Comparison of ENCODE assay signal across 26 cellular contexts in the genomic region with DNA sequence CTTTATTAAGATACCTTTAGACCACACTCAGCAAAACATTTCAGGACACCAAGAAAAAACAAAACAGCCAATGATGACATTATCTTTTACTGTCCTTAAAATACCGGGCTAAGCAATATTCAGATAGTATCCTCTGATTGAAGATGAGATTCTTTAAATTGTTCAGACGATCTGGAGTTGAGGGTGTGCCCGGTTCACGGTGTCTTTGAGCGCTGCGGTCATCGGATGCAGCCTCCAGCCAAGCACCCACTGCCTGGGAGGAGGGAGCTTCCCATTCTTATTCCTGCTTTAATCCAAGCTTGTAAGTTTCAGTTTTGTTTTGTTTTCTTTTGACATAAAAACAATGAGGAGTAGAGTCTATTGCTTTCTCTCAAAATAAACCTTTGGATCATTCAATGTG. TPM values are rescaled to one million over a fixed set of nuclear protein-coding genes. Genes with fewer than 3 reads are reported as not detected.
"Had no signal": no experiment of that assay in that cellular context is flagged by ENCODE, and none has a peak within 500 bp of the region (broad histone marks: within the 10 kb centered on the region; RNA-seq: fewer than 3 reads in every experiment).

No MANE protein-coding gene starts in this region.

- H3K36me3 ChIP-seq: colonic mucosa, gastroesophageal sphincter, heart right ventricle, left ventricle myocardium inferior, pancreas, right atrium auricular region, suprapubic skin, transverse colon, vagina had no signal

- H3K27ac ChIP-seq: colonic mucosa, dorsolateral prefrontal cortex, gastroesophageal sphincter, heart right ventricle, left ventricle myocardium inferior, pancreas, psoas muscle, right atrium auricular region, suprapubic skin, transverse colon, vagina had no signal

- H3K4me1 Mint-ChIP-seq: activated naive CD8-positive, alpha-beta T cell treated with anti-CD3 and anti-CD28 coated beads, Interleukin-2, amount 10 ng/mL, durations not matched to agents 7 days and 5 days; nephron; stimulated activated effector memory CD8-positive, alpha-beta T cell treated with anti-CD3 and anti-CD28 coated beads, Interleukin-12 subunit alpha, Interleukin-12 subunit beta, amount 100 ng/mL, for 72 hours; stimulated activated naive CD8-positive, alpha-beta T cell treated with anti-CD3 and anti-CD28 coated beads, Interleukin-15, amount 100 ng/mL, for 72 hours had no signal

- DNase-seq: activated CD4-positive, alpha-beta memory T cell treated with anti-CD3 and anti-CD28 coated beads for 36 hours; activated CD4-positive, alpha-beta T cell treated with anti-CD3 and anti-CD28 coated beads for 48 hours; activated naive CD4-positive, alpha-beta T cell treated with anti-CD3 and anti-CD28 coated beads for 36 hours; activated naive CD8-positive, alpha-beta T cell treated with anti-CD3 and anti-CD28 coated beads, Interleukin-2, amount 10 ng/mL, durations not matched to agents 7 days and 5 days; activated T-cell treated with anti-CD3 and anti-CD28 coated beads, Interleukin-2, amount 50 U/mL, for 48 hours; amygdala; colonic mucosa; dorsolateral prefrontal cortex; effector memory CD8-positive, alpha-beta T cell; heart right ventricle; left ventricle myocardium inferior; mammary epithelial cell; midbrain; pancreas; psoas muscle; small intestine; stimulated activated CD4-positive, alpha-beta T cell treated with anti-CD3 and anti-CD28 coated beads, Interleukin-2, amount 100 ng/mL, for 24 hours; stimulated activated naive CD8-positive, alpha-beta T cell treated with anti-CD3 and anti-CD28 coated beads, Interleukin-15, amount 100 ng/mL, for 72 hours; T-helper 17 cell; transverse colon had no signal

- H3K36me3 Mint-ChIP-seq: activated CD4-positive, alpha-beta memory T cell treated with anti-CD3 and anti-CD28 coated beads for 36 hours; activated naive CD8-positive, alpha-beta T cell treated with anti-CD3 and anti-CD28 coated beads, Interleukin-2, amount 10 ng/mL, durations not matched to agents 7 days and 5 days; stimulated activated effector memory CD8-positive, alpha-beta T cell treated with anti-CD3 and anti-CD28 coated beads, Interleukin-12 subunit alpha, Interleukin-12 subunit beta, amount 100 ng/mL, for 72 hours had no signal

- H3K9me3 Mint-ChIP-seq: activated CD4-positive, alpha-beta memory T cell treated with anti-CD3 and anti-CD28 coated beads for 36 hours; activated naive CD4-positive, alpha-beta T cell treated with anti-CD3 and anti-CD28 coated beads for 36 hours; activated naive CD8-positive, alpha-beta T cell treated with anti-CD3 and anti-CD28 coated beads, Interleukin-2, amount 10 ng/mL, durations not matched to agents 7 days and 5 days; effector memory CD8-positive, alpha-beta T cell; stimulated activated effector memory CD8-positive, alpha-beta T cell treated with anti-CD3 and anti-CD28 coated beads, Interleukin-12 subunit alpha, Interleukin-12 subunit beta, amount 100 ng/mL, for 72 hours; stimulated activated naive CD8-positive, alpha-beta T cell treated with anti-CD3 and anti-CD28 coated beads, Interleukin-15, amount 100 ng/mL, for 72 hours had no signal

- ATAC-seq: effector memory CD8-positive, alpha-beta T cell; gastroesophageal sphincter; heart right ventricle; psoas muscle; stimulated activated effector memory CD8-positive, alpha-beta T cell treated with anti-CD3 and anti-CD28 coated beads, Interleukin-12 subunit alpha, Interleukin-12 subunit beta, amount 100 ng/mL, for 72 hours; stimulated activated naive CD8-positive, alpha-beta T cell treated with anti-CD3 and anti-CD28 coated beads, Interleukin-15, amount 100 ng/mL, for 72 hours; T-helper 17 cell had no signal

- H3K27me3 ChIP-seq: colonic mucosa, gastroesophageal sphincter, pancreas, right atrium auricular region, suprapubic skin, transverse colon, vagina had no signal

- H3K27ac Mint-ChIP-seq: activated CD4-positive, alpha-beta memory T cell treated with anti-CD3 and anti-CD28 coated beads for 36 hours; activated naive CD4-positive, alpha-beta T cell treated with anti-CD3 and anti-CD28 coated beads for 36 hours; activated naive CD8-positive, alpha-beta T cell treated with anti-CD3 and anti-CD28 coated beads, Interleukin-2, amount 10 ng/mL, durations not matched to agents 7 days and 5 days; effector memory CD8-positive, alpha-beta T cell; nephron; stimulated activated effector memory CD8-positive, alpha-beta T cell treated with anti-CD3 and anti-CD28 coated beads, Interleukin-12 subunit alpha, Interleukin-12 subunit beta, amount 100 ng/mL, for 72 hours; stimulated activated naive CD8-positive, alpha-beta T cell treated with anti-CD3 and anti-CD28 coated beads, Interleukin-15, amount 100 ng/mL, for 72 hours; T-helper 17 cell had no signal

- H3K4me1 ChIP-seq: colonic mucosa, gastroesophageal sphincter, heart right ventricle, left ventricle myocardium inferior, pancreas, psoas muscle, right atrium auricular region, suprapubic skin, transverse colon, vagina had no signal

- H3K4me3 Mint-ChIP-seq: activated CD4-positive, alpha-beta memory T cell treated with anti-CD3 and anti-CD28 coated beads for 36 hours; activated naive CD4-positive, alpha-beta T cell treated with anti-CD3 and anti-CD28 coated beads for 36 hours; activated naive CD8-positive, alpha-beta T cell treated with anti-CD3 and anti-CD28 coated beads, Interleukin-2, amount 10 ng/mL, durations not matched to agents 7 days and 5 days; effector memory CD8-positive, alpha-beta T cell; nephron; stimulated activated effector memory CD8-positive, alpha-beta T cell treated with anti-CD3 and anti-CD28 coated beads, Interleukin-12 subunit alpha, Interleukin-12 subunit beta, amount 100 ng/mL, for 72 hours; stimulated activated naive CD8-positive, alpha-beta T cell treated with anti-CD3 and anti-CD28 coated beads, Interleukin-15, amount 100 ng/mL, for 72 hours; T-helper 17 cell had no signal

- H3K4me3 ChIP-seq: colonic mucosa, dorsolateral prefrontal cortex, gastroesophageal sphincter, heart right ventricle, left ventricle myocardium inferior, pancreas, psoas muscle, right atrium auricular region, suprapubic skin, transverse colon, vagina had no signal

- H3K9me3 ChIP-seq: colonic mucosa, gastroesophageal sphincter, heart right ventricle, left ventricle myocardium inferior, pancreas, psoas muscle, right atrium auricular region, suprapubic skin, transverse colon, vagina had no signal

RNA-seq across cellular contexts. Expression of a gene that starts 49.6 kb away (rescaled TPM):
- total RNA-seq: activated naive CD4-positive, alpha-beta T cell treated with anti-CD3 and anti-CD28 coated beads for 36 hours had no signal
